ENCODE assay signal across 10 cellular contexts in the genomic region with DNA sequence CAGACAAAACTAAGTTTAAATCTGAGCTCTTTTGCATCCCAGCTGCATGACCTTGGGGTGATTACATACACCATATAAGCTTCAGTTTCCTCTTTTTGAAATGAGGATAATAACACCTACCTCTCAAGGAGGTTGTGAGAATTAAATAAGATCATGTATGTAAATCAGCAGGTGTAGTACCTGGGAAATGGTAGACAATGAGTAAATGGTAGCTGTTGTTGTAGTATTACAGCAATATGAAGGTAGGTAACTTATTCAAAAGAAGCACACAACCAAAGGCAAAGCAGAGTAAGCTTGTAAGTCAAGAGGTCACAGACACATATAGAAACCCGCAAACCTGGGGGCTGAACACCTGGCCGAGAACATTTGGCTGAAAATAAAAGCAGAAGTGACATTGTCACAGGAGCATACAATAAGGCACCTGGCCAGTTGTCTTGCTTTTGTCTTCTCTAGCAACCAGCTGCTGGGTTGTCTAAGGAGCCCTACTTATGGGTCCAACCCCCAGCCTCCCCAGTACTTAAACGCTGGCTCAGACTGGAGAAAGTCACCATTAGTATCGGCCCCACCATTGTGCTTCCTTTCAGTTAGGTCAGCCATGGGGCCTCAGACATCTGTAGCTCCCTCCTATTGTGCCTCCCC.
DNase-seq lines count a peak whose midpoint lies in the region; ATAC-seq lines count a peak whose summit lies in the region.
"Had no signal": no experiment of that assay in that cellular context is flagged by ENCODE, and none has a peak within 500 bp of the region (broad histone marks: within the 10 kb centered on the region; RNA-seq: fewer than 3 reads in every experiment).

No MANE protein-coding gene starts in this region.

- intact Hi-C loops in Right ventricle myocardium inferior (cut with DNase I): no loop called here

- peak; percentile 77 for DNase-seq in germinal center (ENCODE audit: low spot score)
- no peak for DNase-seq in DMS114 treated with DMSO at 0.1 percent for 48 hours (lab: John Stamatoyannopoulos, UW; ENCODE audit: unreplicated experiment)
- no peak for DNase-seq in hypothalamus (lab: John Stamatoyannopoulos, UW)
- no peak for DNase-seq in NCI-H446 (lab: John Stamatoyannopoulos, UW)
- no peak for DNase-seq in Right ventricle myocardium inferior (ENCODE audit: missing footprints)
- DNase-seq: activated CD8-positive, alpha-beta memory T cell treated with anti-CD3 and anti-CD28 coated beads for 24 hours; hippocampal formation had no signal

- ATAC-seq in GM18867 (IDR thresholded peaks at IDR 0.05; ENCODE audit: unreplicated experiment): peak; percentile 87
- ATAC-seq in GM21717 (IDR thresholded peaks at IDR 0.05; ENCODE audit: unreplicated experiment): peak; percentile 94
- peak; percentile 93 for ATAC-seq in HG03432 (IDR thresholded peaks at IDR 0.05; ENCODE audit: unreplicated experiment)
- no peak for ATAC-seq in Right ventricle myocardium inferior
